ENCODE assay signal across 11 cellular contexts in the genomic region with DNA sequence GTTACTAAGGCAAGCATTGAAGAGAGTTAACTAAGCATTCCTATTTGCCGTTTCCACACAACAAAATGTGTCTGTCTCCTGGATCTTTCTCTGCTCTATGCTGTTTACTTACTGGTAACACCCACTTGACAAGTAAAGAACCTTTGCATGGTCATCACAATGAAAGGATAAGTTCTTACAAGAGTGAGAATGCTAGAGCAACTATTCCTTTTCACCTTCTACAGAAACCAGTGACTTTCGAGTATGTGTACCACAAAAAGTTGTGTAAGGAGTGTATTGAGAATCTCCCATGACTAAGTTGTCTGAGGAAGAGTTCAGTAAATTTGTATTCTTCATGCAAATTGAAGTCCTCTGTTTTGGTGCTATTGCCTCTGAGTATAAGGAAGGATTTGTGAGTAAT. TPM values are rescaled to one million over a fixed set of nuclear protein-coding genes. Genes with fewer than 3 reads are reported as not detected.
A peak's percentile ranks its signal among the peaks of the same experiment; 100 is the strongest.
DNase-seq lines count a peak whose midpoint lies in the region; ATAC-seq and TF ChIP-seq lines count a peak whose summit lies in the region.
"Had no signal": no experiment of that assay in that cellular context is flagged by ENCODE, and none has a peak within 500 bp of the region (broad histone marks: within the 10 kb centered on the region; RNA-seq: fewer than 3 reads in every experiment).

No MANE protein-coding gene starts in this region.

- H3K4me3 Mint-ChIP-seq in T-helper 2 cell treated with Interferon-gamma antibody and Interleukin-4, amounts not matched to agents 5 μg/mL and 100 μg/mL, for 36 hours = peak overlapping the region; percentile 71

- no peak overlapping the region for H3K9ac ChIP-seq in parathyroid adenoma

- H3K27ac ChIP-seq in parathyroid adenoma = peak overlapping the region; percentile 99
- H3K27ac ChIP-seq in heart left ventricle = peak overlapping the region in 1 of 12 donors; percentile 27
- H3K27ac ChIP-seq: C4-2B, colonic mucosa had no signal

- no peak for DNase-seq in T-helper 2 cell treated with Interferon-gamma antibody and Interleukin-4, amounts not matched to agents 5 μg/mL and 100 μg/mL, for 36 hours (ENCODE audit: low spot score)
- DNase-seq in T-helper 2 cell (no peak), HS-5 (ENCODE audit: low read depth) (peak; percentile 28), cardiac fibroblast (ENCODE audit: low read depth in 2 of 2) (peak; percentile 48 to 72), heart left ventricle (no peak), pons (ENCODE audit: low spot score) (no peak)
- DNase-seq: colonic mucosa, KBM-7 had no signal

- H3K79me2 ChIP-seq in parathyroid adenoma = peaks cover 83% of the 10 kb centered on the region

- no peaks in the 10 kb centered on the region for H3K27me3 Mint-ChIP-seq in T-helper 2 cell treated with Interferon-gamma antibody and Interleukin-4, amounts not matched to agents 5 μg/mL and 100 μg/mL, for 36 hours (ENCODE audit: low read depth)

- no peak overlapping the region for H3K4me3 ChIP-seq in cardiac fibroblast (replicated peaks in 1 of 2; ENCODE audit: low read depth in 2 of 2, low read length in 2 of 2)
- H3K4me3 ChIP-seq in parathyroid adenoma (ENCODE audit: low read depth, low read length) = peak overlapping the region; percentile 41
- no peak overlapping the region for H3K4me3 ChIP-seq in heart left ventricle
- H3K4me3 ChIP-seq: colonic mucosa had no signal

- H3K9me3 ChIP-seq in parathyroid adenoma (ENCODE audit: control insufficient read depth, low read length) (no peaks in the 10 kb centered on the region), heart left ventricle (no peaks in the 10 kb centered on the region)
- H3K9me3 ChIP-seq: colonic mucosa had no signal

- no peak overlapping the region for H2AFZ ChIP-seq in parathyroid adenoma

- H3K9me3 Mint-ChIP-seq in T-helper 2 cell treated with Interferon-gamma antibody and Interleukin-4, amounts not matched to agents 5 μg/mL and 100 μg/mL, for 36 hours = no peaks in the 10 kb centered on the region

- peak overlapping the region; percentile 15 for H3K27ac Mint-ChIP-seq in T-helper 2 cell treated with Interferon-gamma antibody and Interleukin-4, amounts not matched to agents 5 μg/mL and 100 μg/mL, for 36 hours

- ATAC-seq in GM21786 (IDR thresholded peaks at IDR 0.05; ENCODE audit: unreplicated experiment) (no peak), heart left ventricle (no peak)

- peaks cover 19% of the 10 kb centered on the region for H3K4me1 ChIP-seq in parathyroid adenoma
- H3K4me1 ChIP-seq in heart left ventricle = peaks cover 2 to 100% (median 80%) of the 10 kb centered on the region in 12 donors

- H3K4me1 Mint-ChIP-seq in T-helper 2 cell treated with Interferon-gamma antibody and Interleukin-4, amounts not matched to agents 5 μg/mL and 100 μg/mL, for 36 hours (ENCODE audit: low read depth) = peaks cover 68% of the 10 kb centered on the region

- TF ChIP-seq POLR2A in heart left ventricle (IDR thresholded peaks at IDR 0.05) = no peak

- peaks cover 4% of the 10 kb centered on the region for H3K36me3 ChIP-seq in parathyroid adenoma (ENCODE audit: control insufficient read depth, insufficient read depth, low read length)
- H3K36me3 ChIP-seq in heart left ventricle = peaks cover 0 to 6% (median 0%) of the 10 kb centered on the region in 9 donors
- H3K36me3 ChIP-seq: colonic mucosa had no signal

- H3K27me3 ChIP-seq in parathyroid adenoma (ENCODE audit: control insufficient read depth, insufficient read depth, low read length) (no peaks in the 10 kb centered on the region), heart left ventricle (no peaks in the 10 kb centered on the region)
- H3K27me3 ChIP-seq: colonic mucosa had no signal

- TF ChIP-seq CTCF in cardiac fibroblast (IDR thresholded peaks at IDR 0.05; ENCODE audit: low read depth, low read length) (no peak), parathyroid adenoma (IDR thresholded peaks at IDR 0.05) (no peak), heart left ventricle (IDR thresholded peaks at IDR 0.05) (no peak)

- intact Hi-C loops in heart left ventricle (cut with DNase I) = no loop called here

- 62 to 77% (median 70%) methylated on average over 2 of the region's 2 CpGs for WGBS in heart left ventricle, 4 donors

- peak overlapping the region; percentile 2 for H3K4me2 ChIP-seq in parathyroid adenoma (ENCODE audit: low read length)

- H3K36me3 Mint-ChIP-seq in T-helper 2 cell treated with Interferon-gamma antibody and Interleukin-4, amounts not matched to agents 5 μg/mL and 100 μg/mL, for 36 hours (ENCODE audit: low read depth) = peaks cover 60% of the 10 kb centered on the region

RNA-seq across cellular contexts. Expression of gene TIPARP, which starts 10.8 kb away (rescaled TPM):
- 10 to 100 TPM; 17.8 to 46.8 (median 33.8) TPM for total RNA-seq in heart left ventricle
- 10 to 100 TPM; 12.8 to 36.7 TPM for polyA plus RNA-seq in heart left ventricle

Comparison
In these comparisons a context has a peak if more than half of its experiments do, and no peak if none do; other contexts are left out.
1. DNase-seq: peak in HS-5 (single experiment) and cardiac fibroblast (2 of 2); none in T-helper 2 cell treated with Interferon-gamma antibody and Interleukin-4, amounts not matched to agents 5 μg/mL and 100 μg/mL, for 36 hours (single experiment), T-helper 2 cell (0 of 5), heart left ventricle (0 of 5) and pons (single experiment).